ENCODE assay signal across 8 cellular contexts in genomic region chr10:5293691-5294550, GRCh38.
A peak's percentile ranks its signal among the peaks of the same experiment; 100 is the strongest.
DNase-seq lines count a peak whose midpoint lies in the region; ATAC-seq, FAIRE-seq and TF ChIP-seq lines count a peak whose summit lies in the region.

No MANE protein-coding gene starts in this region.

- H3K9me3 Mint-ChIP-seq in activated CD4-positive, alpha-beta T cell treated with anti-CD3 and anti-CD28 coated beads for 36 hours (ENCODE audit: low read depth), result peaks cover 5% of the 10 kb centered on the region
- peaks cover 11% of the 10 kb centered on the region for H3K9me3 Mint-ChIP-seq in natural killer cell treated with Interleukin-12 subunit alpha and Interleukin-12 subunit beta and Interleukin-15 and Interleukin-18, amount 100 ng/mL, for 72 hours

- peak; percentile 8 for DNase-seq in NCI-H510A treated with DMSO at 0.1 percent for 48 hours (lab: John Stamatoyannopoulos, UW)
- DNase-seq in NCI-H510A (lab: John Stamatoyannopoulos, UW), result no peak
- peak; percentile 59 for DNase-seq in NAMALWA (ENCODE audit: low spot score)
- DNase-seq in activated CD4-positive, alpha-beta T cell treated with anti-CD3 and anti-CD28 coated beads for 36 hours, result peak; percentile 88
- peak; percentile 44 for DNase-seq in endothelial cell of umbilical vein (ENCODE audit: low read depth, low spot score)
- peak; percentile 77 for DNase-seq in natural killer cell treated with Interleukin-12 subunit alpha and Interleukin-12 subunit beta and Interleukin-15 and Interleukin-18, amount 100 ng/mL, for 72 hours (ENCODE audit: low spot score)

- no peaks in the 10 kb centered on the region for H3K27me3 ChIP-seq in endothelial cell of umbilical vein (ENCODE audit: control insufficient read depth in 2 of 2, insufficient read depth in 2 of 2, low read length in 2 of 2)

- no peaks in the 10 kb centered on the region for H3K27me3 Mint-ChIP-seq in activated CD4-positive, alpha-beta T cell treated with anti-CD3 and anti-CD28 coated beads for 36 hours
- no peaks in the 10 kb centered on the region for H3K27me3 Mint-ChIP-seq in natural killer cell treated with Interleukin-12 subunit alpha and Interleukin-12 subunit beta and Interleukin-15 and Interleukin-18, amount 100 ng/mL, for 72 hours

- dilution Hi-C loops in endothelial cell of umbilical vein (cut with MboI; ENCODE audit: extremely low pct_ligation_motif_present, low sequenced_read_pairs), result no loop called here

- no peaks in the 10 kb centered on the region for H3K79me2 ChIP-seq in endothelial cell of umbilical vein (ENCODE audit: control insufficient read depth, insufficient read depth, low read length)

- intact Hi-C loops in activated CD4-positive, alpha-beta T cell treated with anti-CD3 and anti-CD28 coated beads for 36 hours (cut with DNase I, micrococcal nuclease), result loop anchor here (5.0 to 10.0 kb wide), 2 partner anchors 138 to 199 kb away; partner anchors contain the start of gene AKR1C3 (in 1 of the 2)
- intact Hi-C loops in endothelial cell of umbilical vein (cut with micrococcal nuclease), result loop anchor here (5.0 kb wide), 1 partner anchor 277 kb away; no protein-coding TSS in a partner anchor

- peak overlapping the region; percentile 76 for H3K4me3 Mint-ChIP-seq in activated CD4-positive, alpha-beta T cell treated with anti-CD3 and anti-CD28 coated beads for 36 hours
- H3K4me3 Mint-ChIP-seq in natural killer cell treated with Interleukin-12 subunit alpha and Interleukin-12 subunit beta and Interleukin-15 and Interleukin-18, amount 100 ng/mL, for 72 hours, result peak overlapping the region; percentile 89

- peak overlapping the region; percentile 20 for H3K27ac ChIP-seq in endothelial cell of umbilical vein (ENCODE audit: insufficient read depth, low read depth, low read length)

- no peaks in the 10 kb centered on the region for H3K36me3 ChIP-seq in endothelial cell of umbilical vein (ENCODE audit: control insufficient read depth in 2 of 2, extremely low read depth in 1 of 2, insufficient read depth in 2 of 2, low read length in 2 of 2)

- FAIRE-seq in endothelial cell of umbilical vein (lab: Jason Lieb, UNC), result peak; percentile 76

- CTCF ChIA-PET in activated CD4-positive, alpha-beta T cell treated with anti-CD3 and anti-CD28 coated beads for 36 hours (lab: Charles Lee), result interaction anchor here (1.0 to 1.5 kb wide), 7 partner anchors 10 to 446 kb away, joined by 3 to 7 read pairs (median 3); no protein-coding TSS in a partner anchor
- CTCF ChIA-PET in endothelial cell of umbilical vein (lab: Charles Lee), result interaction anchor here (0.6 to 1.4 kb wide), 7 partner anchors 9 to 444 kb away, joined by 3 to 10 read pairs (median 4); no protein-coding TSS in a partner anchor

- peak; percentile 63 to 70 for TF ChIP-seq CTCF in endothelial cell of umbilical vein (IDR thresholded peaks at IDR 0.05; ENCODE audit: extremely low read depth in 1 of 2, insufficient read depth in 1 of 2, low read depth in 1 of 2, low read length in 2 of 2)

- TF ChIP-seq POLR2A in endothelial cell of umbilical vein (IDR thresholded peaks at IDR 0.05; ENCODE audit: low read depth, low read length), result no peak

- peaks cover 29% of the 10 kb centered on the region for H3K4me1 ChIP-seq in endothelial cell of umbilical vein (ENCODE audit: control insufficient read depth, extremely low read depth, insufficient read depth, low read length)

- no TSS peak for BruUV-seq in endothelial cell of umbilical vein (replicated peaks; lab: Mats Ljungman, UMichigan)

- no peaks in the 10 kb centered on the region for H3K9me1 ChIP-seq in endothelial cell of umbilical vein (replicated peaks; ENCODE audit: control insufficient read depth, extremely low read depth, insufficient read depth, low read length)

- H3K4me2 ChIP-seq in endothelial cell of umbilical vein (ENCODE audit: insufficient read depth, low read length), result peak overlapping the region; percentile 3

- peak overlapping the region; percentile 98 for H3K27ac Mint-ChIP-seq in activated CD4-positive, alpha-beta T cell treated with anti-CD3 and anti-CD28 coated beads for 36 hours
- H3K27ac Mint-ChIP-seq in natural killer cell treated with Interleukin-12 subunit alpha and Interleukin-12 subunit beta and Interleukin-15 and Interleukin-18, amount 100 ng/mL, for 72 hours, result peak overlapping the region; percentile 99

- no peak overlapping the region for H3K4me3 ChIP-seq in endothelial cell of umbilical vein (replicated peaks in 1 of 3; ENCODE audit: insufficient read depth in 1 of 3, low read depth in 1 of 3, low read length in 3 of 3)

- H3K9me3 ChIP-seq in endothelial cell of umbilical vein (replicated peaks; ENCODE audit: control insufficient read depth, insufficient read depth, low read length), result no peaks in the 10 kb centered on the region

- ATAC-seq in activated CD4-positive, alpha-beta T cell treated with anti-CD3 and anti-CD28 coated beads for 36 hours, result peak; percentile 62
- peak in 1 of 2 donors; percentile 48 for ATAC-seq in natural killer cell treated with Interleukin-12 subunit alpha and Interleukin-12 subunit beta and Interleukin-15 and Interleukin-18, amount 100 ng/mL, for 72 hours
- ATAC-seq in HG03565 (IDR thresholded peaks at IDR 0.05; ENCODE audit: unreplicated experiment), result no peak
- no peak for ATAC-seq in HG02973 (IDR thresholded peaks at IDR 0.05; ENCODE audit: unreplicated experiment)

- H3K36me3 Mint-ChIP-seq in activated CD4-positive, alpha-beta T cell treated with anti-CD3 and anti-CD28 coated beads for 36 hours (ENCODE audit: low read depth), result peaks cover 2% of the 10 kb centered on the region
- peaks cover 41% of the 10 kb centered on the region for H3K36me3 Mint-ChIP-seq in natural killer cell treated with Interleukin-12 subunit alpha and Interleukin-12 subunit beta and Interleukin-15 and Interleukin-18, amount 100 ng/mL, for 72 hours

- H2AFZ ChIP-seq in endothelial cell of umbilical vein (ENCODE audit: low read depth, low read length), result peak overlapping the region; percentile 68

- no peaks in the 10 kb centered on the region for H4K20me1 ChIP-seq in endothelial cell of umbilical vein (replicated peaks; ENCODE audit: control insufficient read depth, extremely low read depth, insufficient read depth, low read length)

- no peak overlapping the region for H3K9ac ChIP-seq in endothelial cell of umbilical vein (replicated peaks; ENCODE audit: extremely low read depth, insufficient read depth, low read length)

- POLR2A ChIA-PET in activated CD4-positive, alpha-beta T cell treated with anti-CD3 and anti-CD28 coated beads for 36 hours (lab: Charles Lee), result no interaction called here
- POLR2A ChIA-PET in endothelial cell of umbilical vein (lab: Charles Lee), result no interaction called here

- H3K4me1 Mint-ChIP-seq in activated CD4-positive, alpha-beta T cell treated with anti-CD3 and anti-CD28 coated beads for 36 hours, result peaks cover 72% of the 10 kb centered on the region
- peaks cover 83 to 85% of the 10 kb centered on the region in 2 donors for H3K4me1 Mint-ChIP-seq in natural killer cell treated with Interleukin-12 subunit alpha and Interleukin-12 subunit beta and Interleukin-15 and Interleukin-18, amount 100 ng/mL, for 72 hours (ENCODE audit: low read depth in 2 of 2)

TF ChIP-seq in endothelial cell of umbilical vein, 7 proteins besides CTCF, POLR2A, EP300 and RAD21:
- TF ChIP-seq FOS (IDR thresholded peaks at IDR 0.05; ENCODE audit: borderline replicate concordance, insufficient read depth, low read length) (no peak), POLR2AphosphoS5 (IDR thresholded peaks at IDR 0.05; ENCODE audit: insufficient read depth, low read depth, low read length) (no peak), MAX (IDR thresholded peaks at IDR 0.05; ENCODE audit: insufficient read depth, insufficient read length) (no peak), GATA2 (IDR thresholded peaks at IDR 0.05; ENCODE audit: insufficient read depth, insufficient read length, low read depth, low read length) (no peak), MYC (IDR thresholded peaks at IDR 0.05; ENCODE audit: low read depth, low read length) (no peak), JUN (IDR thresholded peaks at IDR 0.05; ENCODE audit: borderline replicate concordance, insufficient read depth, insufficient read length, low read depth) (no peak), EZH2 (IDR thresholded peaks at IDR 0.05; ENCODE audit: borderline replicate concordance, low read depth, low read length, severe bottlenecking) (no peak)
